1 cellular context compared by ENCODE assay signal in the genomic region with DNA sequence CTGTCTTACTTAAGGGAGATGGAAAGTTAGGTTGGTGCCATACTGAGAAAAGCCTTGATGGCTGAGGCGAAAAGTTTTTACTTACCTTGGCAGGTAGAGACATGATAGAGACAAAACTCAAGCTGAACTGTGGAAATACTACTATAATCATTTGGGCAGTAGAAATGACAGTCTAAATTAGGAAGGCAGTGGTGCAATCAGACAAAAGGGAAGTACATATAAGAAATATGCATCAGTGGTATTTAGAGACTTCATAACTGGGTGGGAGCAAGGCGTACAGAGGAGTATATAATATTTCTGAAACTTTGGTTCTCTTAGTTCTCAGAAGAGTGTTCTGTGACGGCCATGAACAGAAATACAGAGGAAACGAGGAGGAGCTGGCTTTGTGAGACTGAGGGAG.
TF ChIP-seq lines count a peak whose summit lies in the region.

No MANE protein-coding gene starts in this region.

TF ChIP-seq in GM12878, 131 proteins besides CTCF, POLR2A, EP300 and RAD21 (continued from another document):
- TF ChIP-seq, protein P1, sequence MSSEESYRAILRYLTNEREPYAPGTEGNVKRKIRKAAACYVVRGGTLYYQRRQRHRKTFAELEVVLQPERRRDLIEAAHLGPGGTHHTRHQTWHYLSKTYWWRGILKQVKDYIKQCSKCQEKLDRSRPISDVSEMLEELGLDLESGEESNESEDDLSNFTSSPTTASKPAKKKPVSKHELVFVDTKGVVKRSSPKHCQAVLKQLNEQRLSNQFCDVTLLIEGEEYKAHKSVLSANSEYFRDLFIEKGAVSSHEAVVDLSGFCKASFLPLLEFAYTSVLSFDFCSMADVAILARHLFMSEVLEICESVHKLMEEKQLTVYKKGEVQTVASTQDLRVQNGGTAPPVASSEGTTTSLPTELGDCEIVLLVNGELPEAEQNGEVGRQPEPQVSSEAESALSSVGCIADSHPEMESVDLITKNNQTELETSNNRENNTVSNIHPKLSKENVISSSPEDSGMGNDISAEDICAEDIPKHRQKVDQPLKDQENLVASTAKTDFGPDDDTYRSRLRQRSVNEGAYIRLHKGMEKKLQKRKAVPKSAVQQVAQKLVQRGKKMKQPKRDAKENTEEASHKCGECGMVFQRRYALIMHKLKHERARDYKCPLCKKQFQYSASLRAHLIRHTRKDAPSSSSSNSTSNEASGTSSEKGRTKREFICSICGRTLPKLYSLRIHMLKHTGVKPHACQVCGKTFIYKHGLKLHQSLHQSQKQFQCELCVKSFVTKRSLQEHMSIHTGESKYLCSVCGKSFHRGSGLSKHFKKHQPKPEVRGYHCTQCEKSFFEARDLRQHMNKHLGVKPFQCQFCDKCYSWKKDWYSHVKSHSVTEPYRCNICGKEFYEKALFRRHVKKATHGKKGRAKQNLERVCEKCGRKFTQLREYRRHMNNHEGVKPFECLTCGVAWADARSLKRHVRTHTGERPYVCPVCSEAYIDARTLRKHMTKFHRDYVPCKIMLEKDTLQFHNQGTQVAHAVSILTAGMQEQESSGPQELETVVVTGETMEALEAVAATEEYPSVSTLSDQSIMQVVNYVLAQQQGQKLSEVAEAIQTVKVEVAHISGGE (CRISPR knock-in tag; IDR thresholded peaks at IDR 0.05) = no peak
- TF ChIP-seq JUND (IDR thresholded peaks at IDR 0.05; ENCODE audit: low read depth, low read length) (no peak), SREBF1 (IDR thresholded peaks at IDR 0.05; ENCODE audit: low read length) (no peak)
- TF ChIP-seq, protein P2, sequence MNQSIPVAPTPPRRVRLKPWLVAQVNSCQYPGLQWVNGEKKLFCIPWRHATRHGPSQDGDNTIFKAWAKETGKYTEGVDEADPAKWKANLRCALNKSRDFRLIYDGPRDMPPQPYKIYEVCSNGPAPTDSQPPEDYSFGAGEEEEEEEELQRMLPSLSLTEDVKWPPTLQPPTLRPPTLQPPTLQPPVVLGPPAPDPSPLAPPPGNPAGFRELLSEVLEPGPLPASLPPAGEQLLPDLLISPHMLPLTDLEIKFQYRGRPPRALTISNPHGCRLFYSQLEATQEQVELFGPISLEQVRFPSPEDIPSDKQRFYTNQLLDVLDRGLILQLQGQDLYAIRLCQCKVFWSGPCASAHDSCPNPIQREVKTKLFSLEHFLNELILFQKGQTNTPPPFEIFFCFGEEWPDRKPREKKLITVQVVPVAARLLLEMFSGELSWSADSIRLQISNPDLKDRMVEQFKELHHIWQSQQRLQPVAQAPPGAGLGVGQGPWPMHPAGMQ (IDR thresholded peaks at IDR 0.05; ENCODE audit: borderline replicate concordance) = no peak
